19 cellular contexts compared by ENCODE assay signal in genomic region chr11:71500601-71501021, GRCh38. TPM values are rescaled to one million over a fixed set of nuclear protein-coding genes. Genes with fewer than 3 reads are reported as not detected.
A peak's percentile ranks its signal among the peaks of the same experiment; 100 is the strongest.
DNase-seq lines count a peak whose midpoint lies in the region; ATAC-seq and TF ChIP-seq lines count a peak whose summit lies in the region.
"Had no signal": no experiment of that assay in that cellular context is flagged by ENCODE, and none has a peak within 500 bp of the region (broad histone marks: within the 10 kb centered on the region; RNA-seq: fewer than 3 reads in every experiment).

No MANE protein-coding gene starts in this region.

- H3K27me3 ChIP-seq in upper lobe of right lung (no peaks in the 10 kb centered on the region), vagina (no peaks in the 10 kb centered on the region)
- H3K27me3 ChIP-seq: gastroesophageal sphincter had no signal

- H3K36me3 ChIP-seq in upper lobe of right lung (peaks cover 58% of the 10 kb centered on the region), vagina (peaks cover 0 to 51% of the 10 kb centered on the region in 2 donors)

- H3K9me3 Mint-ChIP-seq in activated T-cell treated with anti-CD3 and anti-CD28 coated beads, Interleukin-2, amount 50 U/mL, for 24 hours: peaks cover 8% of the 10 kb centered on the region
- H3K9me3 Mint-ChIP-seq: activated naive CD8-positive, alpha-beta T cell treated with anti-CD3 and anti-CD28 coated beads for 36 hours; WTC11 had no signal

- peaks cover 95% of the 10 kb centered on the region for H3K36me3 Mint-ChIP-seq in activated T-cell treated with anti-CD3 and anti-CD28 coated beads, Interleukin-2, amount 50 U/mL, for 24 hours (ENCODE audit: low read depth)

- H3K27ac ChIP-seq in upper lobe of right lung: no peak overlapping the region
- H3K27ac ChIP-seq in vagina: no peak overlapping the region
- H3K27ac ChIP-seq: gastroesophageal sphincter had no signal

- H3K4me1 Mint-ChIP-seq in activated T-cell treated with anti-CD3 and anti-CD28 coated beads, Interleukin-2, amount 50 U/mL, for 24 hours (ENCODE audit: low read depth): peaks cover 3% of the 10 kb centered on the region

- intact Hi-C loops in upper lobe of right lung (cut with DNase I): no loop called here
- intact Hi-C loops in vagina (cut with DNase I): no loop called here

- no peaks in the 10 kb centered on the region for H3K27me3 Mint-ChIP-seq in activated T-cell treated with anti-CD3 and anti-CD28 coated beads, Interleukin-2, amount 50 U/mL, for 24 hours
- H3K27me3 Mint-ChIP-seq: activated naive CD8-positive, alpha-beta T cell treated with anti-CD3 and anti-CD28 coated beads for 36 hours had no signal

- no peaks in the 10 kb centered on the region for H3K4me1 ChIP-seq in upper lobe of right lung
- no peaks in the 10 kb centered on the region for H3K4me1 ChIP-seq in vagina
- H3K4me1 ChIP-seq: gastroesophageal sphincter had no signal

- no peak overlapping the region for H3K4me3 ChIP-seq in upper lobe of right lung
- H3K4me3 ChIP-seq in vagina: no peak overlapping the region
- H3K4me3 ChIP-seq: gastroesophageal sphincter had no signal

- H3K4me3 Mint-ChIP-seq in activated T-cell treated with anti-CD3 and anti-CD28 coated beads, Interleukin-2, amount 50 U/mL, for 24 hours: no peak overlapping the region
- H3K4me3 Mint-ChIP-seq: activated naive CD8-positive, alpha-beta T cell treated with anti-CD3 and anti-CD28 coated beads for 36 hours; WTC11 had no signal

- H3K9me3 ChIP-seq in upper lobe of right lung (no peaks in the 10 kb centered on the region), vagina (no peaks in the 10 kb centered on the region)
- H3K9me3 ChIP-seq: gastroesophageal sphincter had no signal

- peak; percentile 26 for DNase-seq in activated T-cell treated with anti-CD3 and anti-CD28 coated beads, Interleukin-2, amount 50 U/mL, for 24 hours
- no peak for DNase-seq in activated T-cell treated with anti-CD3 and anti-CD28 coated beads, Interleukin-2, amount 50 U/mL, for 1 hour
- peak; percentile 21 for DNase-seq in cerebellum (ENCODE audit: low spot score)
- DNase-seq in medulla oblongata (ENCODE audit: extremely low spot score): peak; percentile 39
- no peak for DNase-seq in upper lobe of right lung
- DNase-seq in vagina (ENCODE audit: extremely low spot score in 2 of 2): no peak
- DNase-seq: activated naive CD8-positive, alpha-beta T cell treated with anti-CD3 and anti-CD28 coated beads for 36 hours; GF-D8; KBM-7; mesendoderm; NCI-H1436; NCI-H2227 treated with DMSO at 0.1 percent for 48 hours; stimulated activated CD4-positive, alpha-beta T cell treated with anti-CD3 and anti-CD28 coated beads, Interleukin-12 subunit alpha, Interleukin-12 subunit beta, amount 100 ng/mL, for 4 hours had no signal

- TF ChIP-seq CTCF in upper lobe of right lung (IDR thresholded peaks at IDR 0.05) (no peak), vagina (IDR thresholded peaks at IDR 0.05) (no peak)

- peak; percentile 19 for ATAC-seq in upper lobe of right lung
- ATAC-seq in HG03097 (IDR thresholded peaks at IDR 0.05; ENCODE audit: low FRiP score, unreplicated experiment): no peak
- ATAC-seq in GM18873 (IDR thresholded peaks at IDR 0.05; ENCODE audit: low FRiP score, unreplicated experiment): no peak
- ATAC-seq: gastroesophageal sphincter, WTC11 had no signal

- no peak overlapping the region for H3K27ac Mint-ChIP-seq in activated T-cell treated with anti-CD3 and anti-CD28 coated beads, Interleukin-2, amount 50 U/mL, for 24 hours
- H3K27ac Mint-ChIP-seq: activated naive CD8-positive, alpha-beta T cell treated with anti-CD3 and anti-CD28 coated beads for 36 hours; WTC11 had no signal

- TF ChIP-seq POLR2A in vagina (IDR thresholded peaks at IDR 0.05): no peak

RNA-seq across cellular contexts. Expression of gene KRTAP5-7, which starts 26.5 kb away (rescaled TPM):
- total RNA-seq in cerebellum (0.18 TPM), upper lobe of right lung (0.46 TPM), vagina (not detected)
- total RNA-seq: A673; activated naive CD8-positive, alpha-beta T cell treated with anti-CD3 and anti-CD28 coated beads for 36 hours; gastroesophageal sphincter had no signal

RNA-seq across cellular contexts. Expression of gene KRTAP5-8, which starts 37.2 kb away (rescaled TPM):
- total RNA-seq in cerebellum (not detected), upper lobe of right lung (not detected), vagina (not detected)
- total RNA-seq: A673; activated naive CD8-positive, alpha-beta T cell treated with anti-CD3 and anti-CD28 coated beads for 36 hours; omental fat pad; WTC11 had no signal

RNA-seq across cellular contexts. Expression of gene NADSYN1, which starts 47.6 kb away (rescaled TPM):
- total RNA-seq in cerebellum (32.0 TPM), upper lobe of right lung (91.3 TPM), vagina (75.9 TPM)

RNA-seq across cellular contexts. Expression of gene KRTAP5-9, which starts 47.6 kb away (rescaled TPM):
- total RNA-seq in cerebellum: not detected
- not detected for total RNA-seq in upper lobe of right lung
- total RNA-seq in vagina: not detected
- total RNA-seq: A673; activated naive CD8-positive, alpha-beta T cell treated with anti-CD3 and anti-CD28 coated beads for 36 hours; gastroesophageal sphincter; WTC11 had no signal

RNA-seq across cellular contexts. Expression of gene DHCR7, which starts 52.4 kb away (rescaled TPM):
- total RNA-seq in cerebellum (36.7 TPM), upper lobe of right lung (105 TPM), vagina (26.8 TPM)

Comparison
In these comparisons a context has a peak if more than half of its experiments do, and no peak if none do; other contexts are left out.
1. DNase-seq: peak in activated T-cell treated with anti-CD3 and anti-CD28 coated beads, Interleukin-2, amount 50 U/mL, for 24 hours (single experiment), cerebellum (single experiment) and medulla oblongata (single experiment); none in activated T-cell treated with anti-CD3 and anti-CD28 coated beads, Interleukin-2, amount 50 U/mL, for 1 hour (single experiment), upper lobe of right lung (single experiment) and vagina (0 of 2).